1 cellular context compared by ENCODE assay signal in the genomic region with DNA sequence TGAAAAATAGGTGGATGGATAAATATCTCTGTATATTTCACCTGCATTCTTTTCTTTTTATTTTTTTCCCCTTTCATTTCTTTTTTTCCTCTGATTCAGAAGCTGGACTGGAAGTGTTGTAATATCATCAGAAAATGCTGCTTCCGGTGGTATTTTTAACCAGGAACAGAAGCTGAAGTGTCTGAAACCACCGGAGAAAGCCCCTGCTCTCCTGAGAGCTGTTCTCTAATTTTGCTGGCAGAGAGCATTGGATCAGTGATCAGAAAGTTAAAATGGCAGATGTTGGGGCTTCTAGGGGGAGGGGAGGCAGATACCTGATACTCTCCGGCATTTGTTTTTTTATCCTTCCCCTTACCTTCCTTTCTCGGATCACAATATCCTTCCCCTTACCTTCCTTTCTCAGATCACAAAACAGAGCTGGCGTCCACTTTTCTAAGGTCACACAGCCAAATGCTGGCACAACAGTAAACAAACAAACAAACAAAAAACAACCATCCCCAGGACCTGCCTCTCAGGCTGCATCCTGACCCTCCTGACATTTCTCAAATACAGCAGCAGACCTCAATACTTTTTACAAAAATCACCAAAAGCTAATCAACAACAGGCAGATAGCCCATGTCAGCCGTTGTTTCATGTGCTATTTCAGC.
TF ChIP-seq lines count a peak whose summit lies in the region.

No MANE protein-coding gene starts in this region.

TF ChIP-seq in K562, 482 proteins besides CTCF, POLR2A, EP300 and RAD21 (continued from another document):
- TF ChIP-seq, protein P1, sequence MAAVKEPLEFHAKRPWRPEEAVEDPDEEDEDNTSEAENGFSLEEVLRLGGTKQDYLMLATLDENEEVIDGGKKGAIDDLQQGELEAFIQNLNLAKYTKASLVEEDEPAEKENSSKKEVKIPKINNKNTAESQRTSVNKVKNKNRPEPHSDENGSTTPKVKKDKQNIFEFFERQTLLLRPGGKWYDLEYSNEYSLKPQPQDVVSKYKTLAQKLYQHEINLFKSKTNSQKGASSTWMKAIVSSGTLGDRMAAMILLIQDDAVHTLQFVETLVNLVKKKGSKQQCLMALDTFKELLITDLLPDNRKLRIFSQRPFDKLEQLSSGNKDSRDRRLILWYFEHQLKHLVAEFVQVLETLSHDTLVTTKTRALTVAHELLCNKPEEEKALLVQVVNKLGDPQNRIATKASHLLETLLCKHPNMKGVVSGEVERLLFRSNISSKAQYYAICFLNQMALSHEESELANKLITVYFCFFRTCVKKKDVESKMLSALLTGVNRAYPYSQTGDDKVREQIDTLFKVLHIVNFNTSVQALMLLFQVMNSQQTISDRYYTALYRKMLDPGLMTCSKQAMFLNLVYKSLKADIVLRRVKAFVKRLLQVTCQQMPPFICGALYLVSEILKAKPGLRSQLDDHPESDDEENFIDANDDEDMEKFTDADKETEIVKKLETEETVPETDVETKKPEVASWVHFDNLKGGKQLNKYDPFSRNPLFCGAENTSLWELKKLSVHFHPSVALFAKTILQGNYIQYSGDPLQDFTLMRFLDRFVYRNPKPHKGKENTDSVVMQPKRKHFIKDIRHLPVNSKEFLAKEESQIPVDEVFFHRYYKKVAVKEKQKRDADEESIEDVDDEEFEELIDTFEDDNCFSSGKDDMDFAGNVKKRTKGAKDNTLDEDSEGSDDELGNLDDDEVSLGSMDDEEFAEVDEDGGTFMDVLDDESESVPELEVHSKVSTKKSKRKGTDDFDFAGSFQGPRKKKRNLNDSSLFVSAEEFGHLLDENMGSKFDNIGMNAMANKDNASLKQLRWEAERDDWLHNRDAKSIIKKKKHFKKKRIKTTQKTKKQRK (IDR thresholded peaks at IDR 0.05; ENCODE audit: borderline replicate concordance, low read depth, low read length) = no peak
- TF ChIP-seq ASH1L (IDR thresholded peaks at IDR 0.05; ENCODE audit: borderline replicate concordance, low read depth, partially characterized antibody) (no peak), BRF1 (IDR thresholded peaks at IDR 0.05; ENCODE audit: borderline replicate concordance, extremely low read depth, insufficient read length) (no peak), PCBP1 (IDR thresholded peaks at IDR 0.05; ENCODE audit: low read depth, low read length, poor library complexity, severe bottlenecking) (no peak), ZNF586 (CRISPR knock-in tag; conservative IDR thresholded peaks at IDR 0.05) (no peak), NCOA6 (IDR thresholded peaks at IDR 0.05) (no peak), POLR3A (IDR thresholded peaks at IDR 0.05; ENCODE audit: borderline replicate concordance, extremely low read depth, insufficient read depth, insufficient read length) (no peak), NCOA1 (IDR thresholded peaks at IDR 0.05; ENCODE audit: low read depth) (no peak), ZNF212 (CRISPR knock-in tag; IDR thresholded peaks at IDR 0.05) (no peak), KAT8 (IDR thresholded peaks at IDR 0.05; ENCODE audit: low read depth) (no peak), HNRNPUL1 (IDR thresholded peaks at IDR 0.05; ENCODE audit: low read length) (no peak), PCBP2 (IDR thresholded peaks at IDR 0.05; ENCODE audit: low read depth, low read length, poor library complexity, severe bottlenecking) (no peak), SREBF2 (CRISPR knock-in tag; IDR thresholded peaks at IDR 0.05) (no peak)
- TF ChIP-seq, protein P2, sequence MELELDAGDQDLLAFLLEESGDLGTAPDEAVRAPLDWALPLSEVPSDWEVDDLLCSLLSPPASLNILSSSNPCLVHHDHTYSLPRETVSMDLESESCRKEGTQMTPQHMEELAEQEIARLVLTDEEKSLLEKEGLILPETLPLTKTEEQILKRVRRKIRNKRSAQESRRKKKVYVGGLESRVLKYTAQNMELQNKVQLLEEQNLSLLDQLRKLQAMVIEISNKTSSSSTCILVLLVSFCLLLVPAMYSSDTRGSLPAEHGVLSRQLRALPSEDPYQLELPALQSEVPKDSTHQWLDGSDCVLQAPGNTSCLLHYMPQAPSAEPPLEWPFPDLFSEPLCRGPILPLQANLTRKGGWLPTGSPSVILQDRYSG (tag; conservative IDR thresholded peaks at IDR 0.05; ENCODE audit: low read depth) = no peak
TF ChIP-seq in K562: peak in this region for 24.
